ENCODE assay signal across 26 cellular contexts in the genomic region with DNA sequence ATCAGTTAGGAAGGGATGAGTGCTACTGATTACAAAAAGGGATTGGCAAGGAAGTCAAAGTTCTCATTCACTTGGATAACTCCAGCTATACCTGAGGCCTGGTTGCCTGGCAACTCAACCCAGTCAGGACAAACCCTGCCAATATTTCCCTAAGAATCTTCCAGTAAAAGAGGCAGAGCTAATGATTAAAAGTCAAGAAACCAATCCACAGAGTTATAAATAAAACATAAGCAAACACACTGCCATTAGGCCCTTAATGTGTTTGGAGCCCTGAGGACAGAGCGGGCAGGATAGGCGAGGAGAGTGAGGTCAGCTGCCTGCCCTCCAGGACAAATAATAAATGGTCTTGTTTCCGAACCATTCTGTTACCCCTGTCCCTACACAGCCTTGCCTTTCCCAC.
DNase-seq lines count a peak whose midpoint lies in the region; ATAC-seq, FAIRE-seq and TF ChIP-seq lines count a peak whose summit lies in the region.
"Had no signal": no experiment of that assay in that cellular context is flagged by ENCODE, and none has a peak within 500 bp of the region (broad histone marks: within the 10 kb centered on the region; RNA-seq: fewer than 3 reads in every experiment).

No MANE protein-coding gene starts in this region.

- ATAC-seq in HepG2 (no peak), HG02571 (IDR thresholded peaks at IDR 0.05; ENCODE audit: unreplicated experiment) (no peak), HG02938 (IDR thresholded peaks at IDR 0.05; ENCODE audit: unreplicated experiment) (no peak)
- ATAC-seq: activated CD4-positive, CD25-positive, alpha-beta regulatory T cell treated with anti-CD3 and anti-CD28 coated beads, Interleukin-2, amount 50 U/mL, for 24 hours; activated T-cell treated with anti-CD3 and anti-CD28 coated beads, Interleukin-2, amount 50 U/mL, for 72 hours; naive thymus-derived CD8-positive, alpha-beta T cell; Panc1; stimulated activated naive B cell treated with anti-CD40 and anti-IgM and Interleukin-4, amounts not matched to agents 10 μg/mL and 1 μg/mL and 100 μg/mL, for 72 hours had no signal

- H3K36me3 ChIP-seq in liver (ENCODE audit: control insufficient read depth in 4 of 4, insufficient read depth in 3 of 4, low read depth in 1 of 4, low read length in 3 of 4) (no peaks in the 10 kb centered on the region), HepG2 (replicated peaks in 1 of 2; ENCODE audit: control insufficient read depth in 1 of 2, insufficient read depth in 2 of 2, low read length in 2 of 2) (no peaks in the 10 kb centered on the region), kidney epithelial cell (ENCODE audit: control insufficient read depth, insufficient read depth, low read length) (no peaks in the 10 kb centered on the region)

- H3K4me2 ChIP-seq in HepG2 (ENCODE audit: low read depth, low read length), result no peak overlapping the region

- H3K4me1 Mint-ChIP-seq in neural crest cell, result peaks cover 15% of the 10 kb centered on the region
- H3K4me1 Mint-ChIP-seq: CD14-positive monocyte; immature natural killer cell; naive thymus-derived CD8-positive, alpha-beta T cell; stimulated activated naive B cell treated with anti-CD40 and anti-IgM and Interleukin-4, amounts not matched to agents 10 μg/mL and 1 μg/mL and 100 μg/mL, for 72 hours had no signal

- H2AFZ ChIP-seq in HepG2 (ENCODE audit: low read length), result no peak overlapping the region

- peaks cover 13% of the 10 kb centered on the region for H3K36me3 Mint-ChIP-seq in neural crest cell (ENCODE audit: low read depth)
- H3K36me3 Mint-ChIP-seq: CD14-positive monocyte, immature natural killer cell had no signal

- DNase-seq in HepG2 (ENCODE audit: low spot score) (no peak), kidney epithelial cell (ENCODE audit: low read depth) (peak; percentile 35), neural crest cell (ENCODE audit: low read depth, low spot score) (no peak), foreskin melanocyte (no peak)
- DNase-seq in activated T-cell treated with anti-CD3 and anti-CD28 coated beads, Interleukin-2, amount 50 U/mL, for 1 hour, result no peak
- DNase-seq: activated CD4-positive, alpha-beta T cell treated with anti-CD3 and anti-CD28 coated beads, Interleukin-2, amount 50 U/mL, for 4 hours; activated T-cell treated with anti-CD3 and anti-CD28 coated beads, Interleukin-2, amount 50 U/mL, for 72 hours; Caco-2; immature natural killer cell; naive thymus-derived CD8-positive, alpha-beta T cell; NCI-H1105; NCI-H187 treated with DMSO at 0.1 percent for 48 hours; NCI-H524; occipital lobe; SHP77; stimulated activated naive B cell treated with anti-CD40 and anti-IgM and Interleukin-4, amounts not matched to agents 10 μg/mL and 1 μg/mL and 100 μg/mL, for 72 hours; T-helper 2 cell had no signal

- TF ChIP-seq EP300 in HepG2 (IDR thresholded peaks at IDR 0.05; ENCODE audit: low read depth in 2 of 2, low read length in 2 of 2), result no peak
- no peak for TF ChIP-seq EP300 in HepG2 (CRISPR knock-in tag; IDR thresholded peaks at IDR 0.05; ENCODE audit: borderline replicate concordance)

- H3K4me1 ChIP-seq in liver (ENCODE audit: control insufficient read depth in 4 of 4, insufficient read depth in 4 of 4, low read length in 3 of 4) (no peaks in the 10 kb centered on the region), HepG2 (ENCODE audit: insufficient read depth, low read length) (no peaks in the 10 kb centered on the region)
- H3K4me1 ChIP-seq: Caco-2 had no signal

- in situ Hi-C loops in HepG2 (cut with HindIII; ENCODE audit: extremely low pct_ligation_motif_present, low pct_unique_long_range_greater_than_20kb), result no loop called here

- 93% methylated on average over 3 of the region's 3 CpGs for WGBS in liver
- 48% methylated on average over 3 of the region's 3 CpGs for WGBS in HepG2 (ENCODE audit: low lambda C conversion rate)

- no peak for FAIRE-seq in HepG2 (lab: Jason Lieb, UNC)
- FAIRE-seq: A204.1, endothelial cell of umbilical vein had no signal

- peak in 1 of 2 donors; percentile 15 for TF ChIP-seq RAD21 in liver (IDR thresholded peaks at IDR 0.05)
- no peak for TF ChIP-seq RAD21 in HepG2 (CRISPR knock-in tag; IDR thresholded peaks at IDR 0.05)

- no peak for TF ChIP-seq POLR2A in HepG2 (IDR thresholded peaks at IDR 0.05; ENCODE audit: insufficient read depth in 1 of 2, low read depth in 2 of 2, low read length in 2 of 2)

- no peaks in the 10 kb centered on the region for H4K20me1 ChIP-seq in HepG2 (ENCODE audit: insufficient read depth, low read length)

- intact Hi-C loops in HepG2 (cut with micrococcal nuclease; ENCODE audit: unreplicated experiment), result no loop called here

- H3K27ac Mint-ChIP-seq in neural crest cell (ENCODE audit: unreplicated experiment), result peak overlapping the region; percentile 5
- H3K27ac Mint-ChIP-seq: activated T-cell treated with anti-CD3 and anti-CD28 coated beads, Interleukin-2, amount 50 U/mL, for 72 hours; CD14-positive monocyte; immature natural killer cell; mesothelial cell of epicardium; naive thymus-derived CD8-positive, alpha-beta T cell; stimulated activated naive B cell treated with anti-CD40 and anti-IgM and Interleukin-4, amounts not matched to agents 10 μg/mL and 1 μg/mL and 100 μg/mL, for 72 hours had no signal

- peaks cover 10% of the 10 kb centered on the region for H3K9me3 Mint-ChIP-seq in neural crest cell

- no peak overlapping the region for H3K9ac ChIP-seq in liver (ENCODE audit: low read depth in 1 of 2, low read length in 2 of 2)
- H3K9ac ChIP-seq in HepG2 (ENCODE audit: insufficient read depth, low read depth, low read length), result no peak overlapping the region

- POLR2A ChIA-PET in HepG2 (lab: Yijun Ruan, JAX), result no interaction called here

- CTCF ChIA-PET in HepG2 (lab: Yijun Ruan, JAX; ENCODE audit: low intra/inter-chr PET ratio, low total read pairs), result no interaction called here

- no peaks in the 10 kb centered on the region for H3K27me3 Mint-ChIP-seq in neural crest cell (ENCODE audit: low read depth)

- no peak overlapping the region for H3K4me3 Mint-ChIP-seq in neural crest cell
- H3K4me3 Mint-ChIP-seq: activated T-cell treated with anti-CD3 and anti-CD28 coated beads, Interleukin-2, amount 50 U/mL, for 72 hours; CD14-positive monocyte; immature natural killer cell; mesothelial cell of epicardium; naive thymus-derived CD8-positive, alpha-beta T cell; stimulated activated naive B cell treated with anti-CD40 and anti-IgM and Interleukin-4, amounts not matched to agents 10 μg/mL and 1 μg/mL and 100 μg/mL, for 72 hours had no signal

- H3K9me3 ChIP-seq in liver (ENCODE audit: control insufficient read depth in 4 of 4, low read length in 3 of 4), result peaks cover 0 to 2% (median 0%) of the 10 kb centered on the region in 4 donors
- no peaks in the 10 kb centered on the region for H3K9me3 ChIP-seq in HepG2 (ENCODE audit: low read length)

- TF ChIP-seq CTCF in liver (IDR thresholded peaks at IDR 0.05; ENCODE audit: low read depth, low read length, missing input control), result no peak
- TF ChIP-seq CTCF in HepG2 (CRISPR knock-in tag; IDR thresholded peaks at IDR 0.05), result no peak
- TF ChIP-seq CTCF in kidney epithelial cell (IDR thresholded peaks at IDR 0.05; ENCODE audit: insufficient read depth, low read length, poor library complexity, severe bottlenecking), result no peak
- no peak for TF ChIP-seq CTCF in neural crest cell (conservative IDR thresholded peaks at IDR 0.05)

- no peaks in the 10 kb centered on the region for H3K79me2 ChIP-seq in HepG2 (ENCODE audit: insufficient read depth, low read length)

- no peaks in the 10 kb centered on the region for H3K27me3 ChIP-seq in liver (ENCODE audit: control insufficient read depth in 4 of 4, insufficient read depth in 4 of 4, low read length in 3 of 4)
- no peaks in the 10 kb centered on the region; a peak in 1 of 5 replicates for H3K27me3 ChIP-seq in HepG2 (ENCODE audit: control insufficient read depth in 1 of 2, insufficient read depth in 2 of 2, low read length in 2 of 2)
- H3K27me3 ChIP-seq in kidney epithelial cell (ENCODE audit: control insufficient read depth, insufficient read depth, low read length), result no peaks in the 10 kb centered on the region

- H3K4me3 ChIP-seq in liver (ENCODE audit: low read depth in 1 of 3, low read length in 3 of 3) (no peak overlapping the region), HepG2 (replicated peaks in 1 of 3; ENCODE audit: insufficient read depth in 1 of 3, low read depth in 2 of 3, low read length in 3 of 3) (no peak overlapping the region), kidney epithelial cell (ENCODE audit: low read depth, low read length) (no peak overlapping the region)

- H3K27ac ChIP-seq in liver (ENCODE audit: low read depth in 1 of 2, low read length in 2 of 2) (no peak overlapping the region), HepG2 (ENCODE audit: extremely low read length, insufficient read depth, low read length) (no peak overlapping the region)

- BruUV-seq in HepG2 (replicated peaks; lab: Mats Ljungman, UMichigan), result no TSS peak

TF ChIP-seq in liver, 16 proteins besides CTCF, POLR2A, EP300 and RAD21 (continues in another document):
- TF ChIP-seq GABPA (IDR thresholded peaks at IDR 0.05 in 1 of 2, conservative IDR thresholded peaks at IDR 0.05 in 1 of 2) (no peak), HNF4A (conservative IDR thresholded peaks at IDR 0.05) (peak in 1 of 2 donors; percentile 51), FOXA1 (IDR thresholded peaks at IDR 0.05) (no peak), JUND (IDR thresholded peaks at IDR 0.05) (peak in 1 of 2 donors; percentile 24), TAF1 (conservative IDR thresholded peaks at IDR 0.05) (peak; percentile 31), YY1 (IDR thresholded peaks at IDR 0.05) (no peak), SP1 (IDR thresholded peaks at IDR 0.05) (peak; percentile 54), EGR1 (IDR thresholded peaks at IDR 0.05; ENCODE audit: low read depth in 2 of 2) (no peak)
- TF ChIP-seq, protein P1, sequence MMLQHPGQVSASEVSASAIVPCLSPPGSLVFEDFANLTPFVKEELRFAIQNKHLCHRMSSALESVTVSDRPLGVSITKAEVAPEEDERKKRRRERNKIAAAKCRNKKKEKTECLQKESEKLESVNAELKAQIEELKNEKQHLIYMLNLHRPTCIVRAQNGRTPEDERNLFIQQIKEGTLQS (IDR thresholded peaks at IDR 0.05), result no peak

TF ChIP-seq in HepG2, 621 proteins besides CTCF, POLR2A, EP300 and RAD21 (continues in another document):
- no peak for TF ChIP-seq SP2 (CRISPR knock-in tag; IDR thresholded peaks at IDR 0.05)
- TF ChIP-seq, protein P2, sequence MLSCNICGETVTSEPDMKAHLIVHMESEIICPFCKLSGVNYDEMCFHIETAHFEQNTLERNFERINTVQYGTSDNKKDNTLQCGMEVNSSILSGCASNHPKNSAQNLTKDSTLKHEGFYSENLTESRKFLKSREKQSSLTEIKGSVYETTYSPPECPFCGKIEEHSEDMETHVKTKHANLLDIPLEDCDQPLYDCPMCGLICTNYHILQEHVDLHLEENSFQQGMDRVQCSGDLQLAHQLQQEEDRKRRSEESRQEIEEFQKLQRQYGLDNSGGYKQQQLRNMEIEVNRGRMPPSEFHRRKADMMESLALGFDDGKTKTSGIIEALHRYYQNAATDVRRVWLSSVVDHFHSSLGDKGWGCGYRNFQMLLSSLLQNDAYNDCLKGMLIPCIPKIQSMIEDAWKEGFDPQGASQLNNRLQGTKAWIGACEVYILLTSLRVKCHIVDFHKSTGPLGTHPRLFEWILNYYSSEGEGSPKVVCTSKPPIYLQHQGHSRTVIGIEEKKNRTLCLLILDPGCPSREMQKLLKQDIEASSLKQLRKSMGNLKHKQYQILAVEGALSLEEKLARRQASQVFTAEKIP (CRISPR knock-in tag; IDR thresholded peaks at IDR 0.05; ENCODE audit: borderline replicate concordance), result no peak
- TF ChIP-seq PAF1 (CRISPR knock-in tag; IDR thresholded peaks at IDR 0.05), result no peak
